ENCODE assay signal across 20 cellular contexts in the genomic region with DNA sequence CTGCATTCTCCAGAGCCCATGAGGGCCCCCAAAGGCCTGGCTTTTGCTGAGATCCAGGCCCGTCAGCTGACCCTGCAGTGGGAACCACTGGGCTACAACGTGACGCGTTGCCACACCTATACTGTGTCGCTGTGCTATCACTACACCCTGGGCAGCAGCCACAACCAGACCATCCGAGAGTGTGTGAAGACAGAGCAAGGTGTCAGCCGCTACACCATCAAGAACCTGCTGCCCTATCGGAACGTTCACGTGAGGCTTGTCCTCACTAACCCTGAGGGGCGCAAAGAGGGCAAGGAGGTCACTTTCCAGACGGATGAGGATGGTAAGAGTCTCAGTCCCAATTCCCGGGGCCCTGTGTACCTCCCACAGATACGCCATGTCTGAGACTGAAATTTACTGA. TPM values are rescaled to one million over a fixed set of nuclear protein-coding genes. Genes with fewer than 3 reads are reported as not detected.
DNase-seq lines count a peak whose midpoint lies in the region; ATAC-seq, FAIRE-seq and TF ChIP-seq lines count a peak whose summit lies in the region.
"Had no signal": no experiment of that assay in that cellular context is flagged by ENCODE, and none has a peak within 500 bp of the region (broad histone marks: within the 10 kb centered on the region; RNA-seq: fewer than 3 reads in every experiment).

No MANE protein-coding gene starts in this region.

- TF ChIP-seq RAD21 in K562 (CRISPR knock-in tag; conservative IDR thresholded peaks at IDR 0.05 in 1 of 2, IDR thresholded peaks at IDR 0.05 in 1 of 2): no peak

- H3K4me1 Mint-ChIP-seq in endodermal cell: peaks cover 30% of the 10 kb centered on the region
- H3K4me1 Mint-ChIP-seq: B cell had no signal

- peak; percentile 15 for FAIRE-seq in K562 (lab: Jason Lieb, UNC)
- FAIRE-seq: GM12878, HTR-8/SVneo had no signal

- TF ChIP-seq CTCF in K562 (IDR thresholded peaks at IDR 0.05 in 2 of 3, conservative IDR thresholded peaks at IDR 0.05 in 1 of 3; ENCODE audit: insufficient read depth in 2 of 3, low read depth in 1 of 3, low read length in 3 of 3) (no peak), endodermal cell (conservative IDR thresholded peaks at IDR 0.05) (no peak)

- H3K9me3 ChIP-seq in K562 (replicated peaks; ENCODE audit: control insufficient read depth, insufficient read depth, low read depth, low read length): no peaks in the 10 kb centered on the region
- no peaks in the 10 kb centered on the region for H3K9me3 ChIP-seq in endodermal cell (ENCODE audit: control insufficient read depth, low read length)

- no peak overlapping the region for H3K4me3 Mint-ChIP-seq in endodermal cell
- H3K4me3 Mint-ChIP-seq: B cell; CD8-positive, alpha-beta T cell; H9 had no signal

- H3K4me2 ChIP-seq in K562 (ENCODE audit: insufficient read depth, low read length): no peak overlapping the region
- H3K4me2 ChIP-seq: BLaER1 treated with 17β-estradiol and CSF1 and Interleukin-3, amounts not matched to agents 10 nM and 100 nM had no signal

- peak; percentile 43 for DNase-seq in activated effector memory CD4-positive, alpha-beta T cell treated with anti-CD3 and anti-CD28 coated beads, Interleukin-2, amount 50 U/mL, for 16 hours
- no peak for DNase-seq in activated effector memory CD4-positive, alpha-beta T cell treated with Interleukin-2 at 50 U/mL for 16 hours
- DNase-seq in K562 (ENCODE audit: extremely low read depth in 1 of 4, low spot score in 3 of 4): no peak
- DNase-seq in endodermal cell: peak; percentile 35
- DNase-seq in sciatic nerve (ENCODE audit: low spot score): peak; percentile 53
- no peak for DNase-seq in effector CD4-positive, alpha-beta T cell
- DNase-seq in NCI-H1417 treated with DMSO at 0.1 percent for 48 hours (lab: John Stamatoyannopoulos, UW): no peak
- DNase-seq: 8988T; Calu3; CD8-positive, alpha-beta T cell; DND-41; EL; GOT3; H9; IMR-90 had no signal

- CTCF ChIA-PET in K562 (lab: Yijun Ruan, JAX; ENCODE audit: low intra/inter-chr PET ratio): no interaction called here

- H3K9ac ChIP-seq in K562 (ENCODE audit: insufficient read depth in 1 of 2, low read depth in 2 of 2, low read length in 2 of 2) (peak overlapping the region in 1 of 2 experiments; percentile 70; a peak in 1 of 4 replicates), endodermal cell (ENCODE audit: extremely low read depth, low read length, poor library complexity, severe bottlenecking) (no peak overlapping the region)
- H3K9ac ChIP-seq: BLaER1 treated with 17β-estradiol and CSF1 and Interleukin-3, amounts not matched to agents 10 nM and 100 nM had no signal

- TF ChIP-seq POLR2A in K562 (conservative IDR thresholded peaks at IDR 0.05) (no peak), GM18505 (IDR thresholded peaks at IDR 0.05; ENCODE audit: borderline replicate concordance, extremely low read depth, insufficient read depth, insufficient read length) (no peak)

- ATAC-seq in K562 (peak; percentile 49), sciatic nerve (no peak), GM18505 (IDR thresholded peaks at IDR 0.05; ENCODE audit: unreplicated experiment) (no peak)
- ATAC-seq: CD8-positive, alpha-beta T cell; GM12878 had no signal

- no peaks in the 10 kb centered on the region for H3K27me3 Mint-ChIP-seq in endodermal cell (ENCODE audit: insufficient read depth)

- no TSS peak for BruUV-seq in K562 (replicated peaks; lab: Mats Ljungman, UMichigan)

- POLR2A ChIA-PET in K562 (lab: Yijun Ruan, JAX): no interaction called here

- no peaks in the 10 kb centered on the region for H3K9me1 ChIP-seq in K562 (ENCODE audit: control insufficient read depth, insufficient read depth, low read length)

- H3K27ac Mint-ChIP-seq in endodermal cell: no peak overlapping the region
- H3K27ac Mint-ChIP-seq: B cell; CD8-positive, alpha-beta T cell had no signal

- H2AFZ ChIP-seq in K562 (ENCODE audit: low read depth, low read length): no peak overlapping the region

- H3K27me3 ChIP-seq in K562 (ENCODE audit: control insufficient read depth in 2 of 2, insufficient read depth in 2 of 2, low read length in 2 of 2) (peaks cover 28 to 47% of the 10 kb centered on the region in 2 experiments), endodermal cell (ENCODE audit: control insufficient read depth, insufficient read depth, low read length, poor library complexity, severe bottlenecking) (no peaks in the 10 kb centered on the region)
- H3K27me3 ChIP-seq: BLaER1 treated with 17β-estradiol and CSF1 and Interleukin-3, amounts not matched to agents 10 nM and 100 nM had no signal

- H3K36me3 ChIP-seq in K562 (ENCODE audit: control insufficient read depth, insufficient read depth, low read length) (no peaks in the 10 kb centered on the region), endodermal cell (ENCODE audit: control insufficient read depth, insufficient read depth, low read length) (no peaks in the 10 kb centered on the region)
- H3K36me3 ChIP-seq: BLaER1 treated with 17β-estradiol and CSF1 and Interleukin-3, amounts not matched to agents 10 nM and 100 nM had no signal

- H3K4me3 ChIP-seq in K562 (no peak overlapping the region), endodermal cell (ENCODE audit: low read length) (no peak overlapping the region)
- H3K4me3 ChIP-seq: BLaER1 treated with 17β-estradiol and CSF1 and Interleukin-3, amounts not matched to agents 10 nM and 100 nM; GM12878 had no signal

- H3K27ac ChIP-seq in K562 (ENCODE audit: extremely low read depth, low read depth, low read length): no peak overlapping the region
- H3K27ac ChIP-seq in endodermal cell (ENCODE audit: low read depth, low read length): no peak overlapping the region
- H3K27ac ChIP-seq: BLaER1 treated with 17β-estradiol and CSF1 and Interleukin-3, amounts not matched to agents 10 nM and 100 nM had no signal

- intact Hi-C loops in K562 (cut with micrococcal nuclease) (no loop called here), sciatic nerve (cut with DNase I) (no loop called here)

- H4K20me1 ChIP-seq in K562 (replicated peaks; ENCODE audit: control insufficient read depth, insufficient read depth, low read length): no peaks in the 10 kb centered on the region; the same call in 1 of the 2 replicates
- H4K20me1 ChIP-seq: BLaER1 treated with 17β-estradiol and CSF1 and Interleukin-3, amounts not matched to agents 10 nM and 100 nM had no signal

- in situ Hi-C loops in K562 (cut with MboI): no loop called here

- peaks cover 4% of the 10 kb centered on the region for H3K9me3 Mint-ChIP-seq in endodermal cell
- H3K9me3 Mint-ChIP-seq: H9 had no signal

- H3K36me3 Mint-ChIP-seq in endodermal cell (ENCODE audit: low read depth): peaks cover 28% of the 10 kb centered on the region
- H3K36me3 Mint-ChIP-seq: CD8-positive, alpha-beta T cell had no signal

- no peaks in the 10 kb centered on the region for H3K79me2 ChIP-seq in K562 (ENCODE audit: control insufficient read depth, insufficient read depth, low read length)

- WGBS in K562 (ENCODE audit: insufficient coverage, low coverage, missing lambda C conversion rate): 4% methylated on average over 14 of the region's 14 CpGs
- WGBS in endodermal cell (ENCODE audit: insufficient coverage in 1 of 2, insufficient read length in 1 of 2), 2 experiments: 94 to 98% methylated on average over 13 to 14 of the region's 14 CpGs

- H3K4me1 ChIP-seq in K562 (replicated peaks in 1 of 2; ENCODE audit: control insufficient read depth in 2 of 2, insufficient read depth in 2 of 2, low read length in 2 of 2) (peaks cover 0 to 6% of the 10 kb centered on the region in 2 experiments; a peak in 1 of 5 replicates), endodermal cell (ENCODE audit: control insufficient read depth, insufficient read depth, low read length) (peaks cover 4% of the 10 kb centered on the region)

- TF ChIP-seq EP300 in K562 (IDR thresholded peaks at IDR 0.05; ENCODE audit: low read length): no peak

RNA-seq across cellular contexts. Expression of a gene that starts 39.1 kb away (rescaled TPM):
- total RNA-seq in K562 (2011; cell fraction: chromatin; rRNA removed; ENCODE audit: low replicate concordance): 4.9 and 9.4 TPM in 2 replicates
- total RNA-seq in K562 (2011; cell fraction: nucleolus; rRNA removed): 10.3 and 12.5 TPM in 2 replicates
- 6.5 and 6.9 TPM in 2 replicates for total RNA-seq in K562 (2011; cell fraction: nucleoplasm; rRNA removed)
- 2.9 and 4.3 TPM in 2 replicates for total RNA-seq in K562 (2014; rRNA removed)
- total RNA-seq in K562 (2014; rRNA removed; fragmentation: Illumina TruSeq; extraction: Trizol): 0.22 and 0.44 TPM in 2 replicates
- total RNA-seq in K562 (2015; rRNA removed; fragmentation: Illumina TruSeq; extraction: Trizol): 0.64 and 1.0 TPM in 2 replicates
- 2.7 and 3.1 TPM in 2 replicates for total RNA-seq in K562 (2021)
- polyA plus RNA-seq in K562 (2011; rRNA removed): 0.92 and 4.0 TPM in 2 replicates
- polyA plus RNA-seq in K562 (2011; cell fraction: cytosol; rRNA removed): 2.5 and 3.9 TPM in 2 replicates
- polyA plus RNA-seq in K562 (2011; cell fraction: nucleus; rRNA removed): 6.1 and 10.5 TPM in 2 replicates
- polyA plus RNA-seq in K562 (2012): 2.2 and 4.7 TPM in 2 replicates
- polyA plus RNA-seq in K562 (2014; fragmentation: Illumina TruSeq; extraction: Trizol): 1.3 and 1.7 TPM in 2 replicates
- polyA plus RNA-seq in K562 (2014; fragmentation: Nextera tagmentation; extraction: Ambion mirVana): under 1 TPM; 0.01 to 0.03 TPM
- polyA plus RNA-seq in K562 (2014; rRNA removed): 1.5 and 2.5 TPM in 2 replicates
- 0.91 and 2.5 TPM in 2 replicates for polyA minus RNA-seq in K562 (2011; rRNA and poly(A)+ RNA removed)
- 1.7 and 6.4 TPM in 2 replicates for polyA minus RNA-seq in K562 (2011; cell fraction: cytosol; rRNA and poly(A)+ RNA removed)
- polyA minus RNA-seq in K562 (2011; cell fraction: nucleus; rRNA and poly(A)+ RNA removed): 3.6 and 6.8 TPM in 2 replicates
- 10 to 100 TPM; 49.8 to 73.1 TPM for total RNA-seq in endodermal cell
- 39.5 TPM for polyA plus RNA-seq in endodermal cell (2013, experiment 1 of 2)
- 36.6 TPM for polyA plus RNA-seq in endodermal cell (2013, experiment 2 of 2)
- total RNA-seq in sciatic nerve: 83.9 TPM

RNA-seq across cellular contexts. Expression of a gene that starts 44.7 kb away (rescaled TPM):
- total RNA-seq in K562 (2011; cell fraction: chromatin; rRNA removed; ENCODE audit: low replicate concordance): 106 and 162 TPM in 2 replicates
- total RNA-seq in K562 (2011; cell fraction: nucleolus; rRNA removed): 106 and 111 TPM in 2 replicates
- 98.9 and 104 TPM in 2 replicates for total RNA-seq in K562 (2011; cell fraction: nucleoplasm; rRNA removed)
- total RNA-seq in K562 (2014; rRNA removed): 42.9 and 48.1 TPM in 2 replicates
- total RNA-seq in K562 (2014; rRNA removed; fragmentation: Illumina TruSeq; extraction: Trizol): 29.2 and 35.9 TPM in 2 replicates
- 27.5 and 30.4 TPM in 2 replicates for total RNA-seq in K562 (2015; rRNA removed; fragmentation: Illumina TruSeq; extraction: Trizol)
- 48.8 and 51.2 TPM in 2 replicates for total RNA-seq in K562 (2021)
- 43.7 and 57.2 TPM in 2 replicates for polyA plus RNA-seq in K562 (2011; rRNA removed)
- 46.1 and 47.4 TPM in 2 replicates for polyA plus RNA-seq in K562 (2011; cell fraction: cytosol; rRNA removed)
- 51.0 and 58.5 TPM in 2 replicates for polyA plus RNA-seq in K562 (2011; cell fraction: nucleus; rRNA removed)
- 39.0 and 47.8 TPM in 2 replicates for polyA plus RNA-seq in K562 (2012)
- 52.8 and 58.3 TPM in 2 replicates for polyA plus RNA-seq in K562 (2014; fragmentation: Illumina TruSeq; extraction: Trizol)
- 10 to 100 TPM; 10.4 to 18.0 TPM for polyA plus RNA-seq in K562 (2014; fragmentation: Nextera tagmentation; extraction: Ambion mirVana)
- 58.6 and 61.2 TPM in 2 replicates for polyA plus RNA-seq in K562 (2014; rRNA removed)
- 44.6 and 48.9 TPM in 2 replicates for polyA minus RNA-seq in K562 (2011; rRNA and poly(A)+ RNA removed)
- polyA minus RNA-seq in K562 (2011; cell fraction: cytosol; rRNA and poly(A)+ RNA removed): 25.6 and 31.0 TPM in 2 replicates
- polyA minus RNA-seq in K562 (2011; cell fraction: nucleus; rRNA and poly(A)+ RNA removed): 33.3 and 39.5 TPM in 2 replicates
- 10 to 100 TPM; 33.3 to 38.2 TPM for total RNA-seq in endodermal cell
- polyA plus RNA-seq in endodermal cell (2013, experiment 1 of 2): 35.9 TPM
- 30.3 TPM for polyA plus RNA-seq in endodermal cell (2013, experiment 2 of 2)
- total RNA-seq in sciatic nerve: 22.6 TPM

Comparison
In these comparisons a context has a peak if more than half of its experiments do, and no peak if none do; other contexts are left out.
1. DNase-seq: peak in activated effector memory CD4-positive, alpha-beta T cell treated with anti-CD3 and anti-CD28 coated beads, Interleukin-2, amount 50 U/mL, for 16 hours (single experiment), endodermal cell (single experiment) and sciatic nerve (single experiment); none in activated effector memory CD4-positive, alpha-beta T cell treated with Interleukin-2 at 50 U/mL for 16 hours (single experiment), K562 (0 of 4), effector CD4-positive, alpha-beta T cell (single experiment) and NCI-H1417 treated with DMSO at 0.1 percent for 48 hours (single experiment).